1 cellular context compared by ENCODE assay signal in genomic region chr11:77654770-77655434, GRCh38.
TF ChIP-seq lines count a peak whose summit lies in the region.

No MANE protein-coding gene starts in this region.

TF ChIP-seq in HCT116, 20 proteins besides CTCF, POLR2A, EP300 and RAD21 (continued from another document):
- TF ChIP-seq CEBPB (IDR thresholded peaks at IDR 0.05; ENCODE audit: low read depth): no peak
TF ChIP-seq in HCT116: peak in this region for 0.
